1 cellular context compared by ENCODE assay signal in the genomic region with DNA sequence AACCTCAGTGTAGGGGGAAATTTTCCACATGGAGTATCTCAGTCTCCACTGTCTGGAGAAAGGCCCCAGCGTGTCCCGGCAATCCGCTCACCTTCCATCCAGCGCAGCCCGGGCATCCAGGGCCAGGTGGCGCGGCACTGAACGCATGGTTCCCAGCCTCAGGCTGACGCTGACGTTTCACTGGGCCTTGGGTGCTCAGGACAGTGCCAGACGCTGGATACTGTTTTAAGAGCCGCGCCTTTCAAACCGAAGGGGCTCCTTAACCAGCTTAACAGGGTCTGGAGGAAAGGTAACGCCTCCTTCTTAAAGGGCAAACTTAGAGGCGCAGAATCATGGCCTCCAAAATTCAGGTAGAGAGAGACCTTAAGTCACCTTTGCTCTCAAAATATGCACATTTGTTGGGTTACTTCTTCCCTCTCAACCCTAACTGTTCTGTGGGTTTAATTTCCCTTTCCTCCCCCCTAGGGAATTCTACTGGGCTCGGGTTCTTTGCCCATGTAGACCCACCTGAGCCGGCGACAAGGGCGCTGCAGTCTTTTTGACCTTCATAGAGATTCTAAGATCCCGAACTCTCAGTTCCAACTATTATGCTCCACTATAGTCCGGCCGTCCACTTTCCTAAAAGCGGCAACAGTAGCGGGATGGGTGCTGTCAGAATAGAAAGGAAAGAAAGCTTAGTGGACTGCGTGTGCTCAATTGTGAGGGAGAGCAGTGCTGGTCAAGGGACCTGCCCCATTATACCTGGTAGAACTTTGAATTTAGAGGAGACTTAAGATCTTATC.
TF ChIP-seq lines count a peak whose summit lies in the region.

No MANE protein-coding gene starts in this region.

TF ChIP-seq in WTC11, 78 proteins besides CTCF, POLR2A, EP300 and RAD21 (continued from another document):
- TF ChIP-seq FOXP4 (CRISPR knock-in tag; IDR thresholded peaks at IDR 0.05) (no peak), ZNF138 (CRISPR knock-in tag; conservative IDR thresholded peaks at IDR 0.05) (no peak), ZNF219 (CRISPR knock-in tag; IDR thresholded peaks at IDR 0.05; ENCODE audit: borderline replicate concordance) (no peak), RORB (CRISPR knock-in tag; IDR thresholded peaks at IDR 0.05) (no peak), TEAD1 (CRISPR knock-in tag; IDR thresholded peaks at IDR 0.05) (no peak), JUN (CRISPR knock-in tag; IDR thresholded peaks at IDR 0.05) (no peak)
- TF ChIP-seq, protein P1, sequence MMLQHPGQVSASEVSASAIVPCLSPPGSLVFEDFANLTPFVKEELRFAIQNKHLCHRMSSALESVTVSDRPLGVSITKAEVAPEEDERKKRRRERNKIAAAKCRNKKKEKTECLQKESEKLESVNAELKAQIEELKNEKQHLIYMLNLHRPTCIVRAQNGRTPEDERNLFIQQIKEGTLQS (CRISPR knock-in tag; conservative IDR thresholded peaks at IDR 0.05): no peak
- TF ChIP-seq, protein P2, sequence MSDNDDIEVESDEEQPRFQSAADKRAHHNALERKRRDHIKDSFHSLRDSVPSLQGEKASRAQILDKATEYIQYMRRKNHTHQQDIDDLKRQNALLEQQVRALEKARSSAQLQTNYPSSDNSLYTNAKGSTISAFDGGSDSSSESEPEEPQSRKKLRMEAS (CRISPR knock-in tag; IDR thresholded peaks at IDR 0.05): no peak
- TF ChIP-seq, protein P3, sequence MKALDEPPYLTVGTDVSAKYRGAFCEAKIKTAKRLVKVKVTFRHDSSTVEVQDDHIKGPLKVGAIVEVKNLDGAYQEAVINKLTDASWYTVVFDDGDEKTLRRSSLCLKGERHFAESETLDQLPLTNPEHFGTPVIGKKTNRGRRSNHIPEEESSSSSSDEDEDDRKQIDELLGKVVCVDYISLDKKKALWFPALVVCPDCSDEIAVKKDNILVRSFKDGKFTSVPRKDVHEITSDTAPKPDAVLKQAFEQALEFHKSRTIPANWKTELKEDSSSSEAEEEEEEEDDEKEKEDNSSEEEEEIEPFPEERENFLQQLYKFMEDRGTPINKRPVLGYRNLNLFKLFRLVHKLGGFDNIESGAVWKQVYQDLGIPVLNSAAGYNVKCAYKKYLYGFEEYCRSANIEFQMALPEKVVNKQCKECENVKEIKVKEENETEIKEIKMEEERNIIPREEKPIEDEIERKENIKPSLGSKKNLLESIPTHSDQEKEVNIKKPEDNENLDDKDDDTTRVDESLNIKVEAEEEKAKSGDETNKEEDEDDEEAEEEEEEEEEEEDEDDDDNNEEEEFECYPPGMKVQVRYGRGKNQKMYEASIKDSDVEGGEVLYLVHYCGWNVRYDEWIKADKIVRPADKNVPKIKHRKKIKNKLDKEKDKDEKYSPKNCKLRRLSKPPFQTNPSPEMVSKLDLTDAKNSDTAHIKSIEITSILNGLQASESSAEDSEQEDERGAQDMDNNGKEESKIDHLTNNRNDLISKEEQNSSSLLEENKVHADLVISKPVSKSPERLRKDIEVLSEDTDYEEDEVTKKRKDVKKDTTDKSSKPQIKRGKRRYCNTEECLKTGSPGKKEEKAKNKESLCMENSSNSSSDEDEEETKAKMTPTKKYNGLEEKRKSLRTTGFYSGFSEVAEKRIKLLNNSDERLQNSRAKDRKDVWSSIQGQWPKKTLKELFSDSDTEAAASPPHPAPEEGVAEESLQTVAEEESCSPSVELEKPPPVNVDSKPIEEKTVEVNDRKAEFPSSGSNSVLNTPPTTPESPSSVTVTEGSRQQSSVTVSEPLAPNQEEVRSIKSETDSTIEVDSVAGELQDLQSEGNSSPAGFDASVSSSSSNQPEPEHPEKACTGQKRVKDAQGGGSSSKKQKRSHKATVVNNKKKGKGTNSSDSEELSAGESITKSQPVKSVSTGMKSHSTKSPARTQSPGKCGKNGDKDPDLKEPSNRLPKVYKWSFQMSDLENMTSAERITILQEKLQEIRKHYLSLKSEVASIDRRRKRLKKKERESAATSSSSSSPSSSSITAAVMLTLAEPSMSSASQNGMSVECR (CRISPR knock-in tag; IDR thresholded peaks at IDR 0.05; ENCODE audit: borderline replicate concordance): no peak
- TF ChIP-seq, protein P4, sequence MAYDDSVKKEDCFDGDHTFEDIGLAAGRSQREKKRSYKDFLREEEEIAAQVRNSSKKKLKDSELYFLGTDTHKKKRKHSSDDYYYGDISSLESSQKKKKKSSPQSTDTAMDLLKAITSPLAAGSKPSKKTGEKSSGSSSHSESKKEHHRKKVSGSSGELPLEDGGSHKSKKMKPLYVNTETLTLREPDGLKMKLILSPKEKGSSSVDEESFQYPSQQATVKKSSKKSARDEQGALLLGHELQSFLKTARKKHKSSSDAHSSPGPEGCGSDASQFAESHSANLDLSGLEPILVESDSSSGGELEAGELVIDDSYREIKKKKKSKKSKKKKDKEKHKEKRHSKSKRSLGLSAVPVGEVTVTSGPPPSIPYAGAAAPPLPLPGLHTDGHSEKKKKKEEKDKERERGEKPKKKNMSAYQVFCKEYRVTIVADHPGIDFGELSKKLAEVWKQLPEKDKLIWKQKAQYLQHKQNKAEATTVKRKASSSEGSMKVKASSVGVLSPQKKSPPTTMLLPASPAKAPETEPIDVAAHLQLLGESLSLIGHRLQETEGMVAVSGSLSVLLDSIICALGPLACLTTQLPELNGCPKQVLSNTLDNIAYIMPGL (CRISPR knock-in tag; IDR thresholded peaks at IDR 0.05): no peak
- TF ChIP-seq, protein P5, sequence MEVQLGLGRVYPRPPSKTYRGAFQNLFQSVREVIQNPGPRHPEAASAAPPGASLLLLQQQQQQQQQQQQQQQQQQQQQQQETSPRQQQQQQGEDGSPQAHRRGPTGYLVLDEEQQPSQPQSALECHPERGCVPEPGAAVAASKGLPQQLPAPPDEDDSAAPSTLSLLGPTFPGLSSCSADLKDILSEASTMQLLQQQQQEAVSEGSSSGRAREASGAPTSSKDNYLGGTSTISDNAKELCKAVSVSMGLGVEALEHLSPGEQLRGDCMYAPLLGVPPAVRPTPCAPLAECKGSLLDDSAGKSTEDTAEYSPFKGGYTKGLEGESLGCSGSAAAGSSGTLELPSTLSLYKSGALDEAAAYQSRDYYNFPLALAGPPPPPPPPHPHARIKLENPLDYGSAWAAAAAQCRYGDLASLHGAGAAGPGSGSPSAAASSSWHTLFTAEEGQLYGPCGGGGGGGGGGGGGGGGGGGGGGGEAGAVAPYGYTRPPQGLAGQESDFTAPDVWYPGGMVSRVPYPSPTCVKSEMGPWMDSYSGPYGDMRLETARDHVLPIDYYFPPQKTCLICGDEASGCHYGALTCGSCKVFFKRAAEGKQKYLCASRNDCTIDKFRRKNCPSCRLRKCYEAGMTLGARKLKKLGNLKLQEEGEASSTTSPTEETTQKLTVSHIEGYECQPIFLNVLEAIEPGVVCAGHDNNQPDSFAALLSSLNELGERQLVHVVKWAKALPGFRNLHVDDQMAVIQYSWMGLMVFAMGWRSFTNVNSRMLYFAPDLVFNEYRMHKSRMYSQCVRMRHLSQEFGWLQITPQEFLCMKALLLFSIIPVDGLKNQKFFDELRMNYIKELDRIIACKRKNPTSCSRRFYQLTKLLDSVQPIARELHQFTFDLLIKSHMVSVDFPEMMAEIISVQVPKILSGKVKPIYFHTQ (CRISPR knock-in tag; IDR thresholded peaks at IDR 0.05): no peak
